Comparison of ENCODE assay signal across 1 cellular context in genomic region chr6:142087950-142088857, GRCh38.
TF ChIP-seq lines count a peak whose summit lies in the region.

No MANE protein-coding gene starts in this region.

TF ChIP-seq in HepG2, 621 proteins besides CTCF, POLR2A, EP300 and RAD21:
- TF ChIP-seq HNRNPUL1 (IDR thresholded peaks at IDR 0.05; ENCODE audit: low read depth, low read length) (no peak), SP1 (IDR thresholded peaks at IDR 0.05) (no peak), SP1 (CRISPR knock-in tag; IDR thresholded peaks at IDR 0.05) (no peak), CEBPZ (IDR thresholded peaks at IDR 0.05; ENCODE audit: low read length) (no peak), NCOR1 (IDR thresholded peaks at IDR 0.05; ENCODE audit: borderline replicate concordance, low read length) (no peak), PBX2 (CRISPR knock-in tag; IDR thresholded peaks at IDR 0.05) (no peak), DBP (CRISPR knock-in tag; IDR thresholded peaks at IDR 0.05; ENCODE audit: not compliant biosample characterization) (no peak), BATF2 (CRISPR knock-in tag; IDR thresholded peaks at IDR 0.05) (no peak), ZFP91 (CRISPR knock-in tag; IDR thresholded peaks at IDR 0.05; ENCODE audit: borderline replicate concordance) (no peak), TAF1 (CRISPR knock-in tag; IDR thresholded peaks at IDR 0.05) (no peak), HNF4G (IDR thresholded peaks at IDR 0.05; ENCODE audit: borderline replicate concordance, low read depth, low read length) (no peak), HNF4G (CRISPR knock-in tag; IDR thresholded peaks at IDR 0.05; ENCODE audit: borderline replicate concordance, low read depth) (no peak), ZNF781 (CRISPR knock-in tag; IDR thresholded peaks at IDR 0.05; ENCODE audit: borderline replicate concordance, not compliant biosample characterization) (no peak), GLI4 (CRISPR knock-in tag; IDR thresholded peaks at IDR 0.05; ENCODE audit: borderline replicate concordance) (no peak), HNF1A (IDR thresholded peaks at IDR 0.05; ENCODE audit: low read depth) (no peak), HNF1A (CRISPR knock-in tag; IDR thresholded peaks at IDR 0.05; ENCODE audit: borderline replicate concordance) (no peak), ZNF691 (CRISPR knock-in tag; IDR thresholded peaks at IDR 0.05; ENCODE audit: borderline replicate concordance, low read depth) (no peak), SP4 (CRISPR knock-in tag; IDR thresholded peaks at IDR 0.05) (no peak), FOXJ3 (CRISPR knock-in tag; IDR thresholded peaks at IDR 0.05; ENCODE audit: borderline replicate concordance) (no peak), ATF7-NPFF (CRISPR knock-in tag; IDR thresholded peaks at IDR 0.05; ENCODE audit: low read depth) (no peak), USF2 (IDR thresholded peaks at IDR 0.05; ENCODE audit: low read depth, low read length) (no peak), USF2 (CRISPR knock-in tag; IDR thresholded peaks at IDR 0.05; ENCODE audit: borderline replicate concordance) (no peak), ZNF317 (CRISPR knock-in tag; IDR thresholded peaks at IDR 0.05) (no peak)
